ENCODE assay signal across 8 cellular contexts in genomic region chr9:113520109-113520642, GRCh38. TPM values are rescaled to one million over a fixed set of nuclear protein-coding genes. Genes with fewer than 3 reads are reported as not detected.
DNase-seq lines count a peak whose midpoint lies in the region; ATAC-seq, FAIRE-seq and TF ChIP-seq lines count a peak whose summit lies in the region.

No MANE protein-coding gene starts in this region.

- H3K9me3 ChIP-seq in DND-41 (ENCODE audit: insufficient read depth, low read length, severe bottlenecking) = no peaks in the 10 kb centered on the region
- no peaks in the 10 kb centered on the region for H3K9me3 ChIP-seq in GM12878 (replicated peaks; ENCODE audit: control insufficient read depth, insufficient read depth, low read length)

- RAD21 ChIA-PET in GM12878 (lab: Charles Lee; ENCODE audit: unreplicated experiment) = interaction anchor here (1.0 to 15.3 kb wide), 16 partner anchors 8 to 135 kb away, joined by 3 to 481 read pairs (median 6); partner anchors contain the start of genes C9orf43 and POLE3

- H3K4me1 ChIP-seq in DND-41 (ENCODE audit: insufficient read depth, low read length) (peaks cover 77% of the 10 kb centered on the region), GM12878 (ENCODE audit: control insufficient read depth, insufficient read depth, low read length) (peaks cover 48% of the 10 kb centered on the region)

- CTCF ChIA-PET in RWPE1 (lab: Yijun Ruan, JAX) (interaction anchor here (0.7 to 0.8 kb wide), 2 partner anchors 13 to 97 kb away, joined by 3 read pairs; no protein-coding TSS in a partner anchor), GM12878 (lab: Yijun Ruan, JAX) (interaction anchor here (0.8 to 12.5 kb wide), 6 partner anchors 45 to 136 kb away, joined by 3 to 199 read pairs (median 45); no protein-coding TSS in a partner anchor)

- H3K4me3 ChIP-seq in DND-41 (ENCODE audit: low read depth in 1 of 2, low read length in 2 of 2) (no peak overlapping the region), GM12878 (peak overlapping the region; percentile 90)

- no peak for TF ChIP-seq RAD21 in GM12878 (IDR thresholded peaks at IDR 0.05; ENCODE audit: insufficient read depth, low read depth, low read length)

- DNase-seq in DND-41 (peak; percentile 42), RWPE1 (ENCODE audit: low spot score) (peak; percentile 75), GM12878 (ENCODE audit: low read depth, low spot score) (peak; percentile 82), natural killer cell (peak; percentile 61), COLO668 (lab: John Stamatoyannopoulos, UW; ENCODE audit: unreplicated experiment) (no peak), osteocyte (ENCODE audit: extremely low spot score, unreplicated experiment) (no peak), Kasumi-1 (lab: John Stamatoyannopoulos, UW) (no peak)

- H3K79me2 ChIP-seq in DND-41 (ENCODE audit: insufficient read depth, low read length) (0 out of 2 replicates have a peak, but pooled peaks cover 2% of the 10 kb centered on the region), GM12878 (ENCODE audit: control insufficient read depth, insufficient read depth, low read length) (peaks cover 77% of the 10 kb centered on the region)

- WGBS in GM12878 (ENCODE audit: insufficient coverage, insufficient replicate concordance, low lambda C conversion rate, missing lambda C conversion rate) = 56% methylated on average over 5 of the region's 6 CpGs

- TF ChIP-seq EP300 in GM12878 (IDR thresholded peaks at IDR 0.05; ENCODE audit: borderline replicate concordance in 1 of 2, control insufficient read depth in 1 of 2, low read depth in 2 of 2, low read length in 2 of 2) = no peak; a peak in 1 of 4 replicates

- in situ Hi-C loops in GM12878 (cut with MboI) = loop anchor here (5.0 kb wide), 1 partner anchor 137 kb away; no protein-coding TSS in a partner anchor

- H3K27ac Mint-ChIP-seq in natural killer cell = peak overlapping the region; percentile 88 to 98
- no peak overlapping the region for H3K27ac Mint-ChIP-seq in osteocyte (ENCODE audit: unreplicated experiment)

- H3K27ac ChIP-seq in DND-41 (ENCODE audit: low read length) (peak overlapping the region; percentile 51), RWPE1 (no peak overlapping the region), GM12878 (ENCODE audit: control insufficient read depth, insufficient read depth) (peak overlapping the region; percentile 78)

- no peaks in the 10 kb centered on the region; the same call in 1 of the 2 replicates for H3K36me3 ChIP-seq in DND-41 (ENCODE audit: insufficient read depth, low read length)
- peaks cover 6 to 10% of the 10 kb centered on the region in 2 experiments; a peak in 3 of 4 replicates for H3K36me3 ChIP-seq in GM12878 (ENCODE audit: control insufficient read depth in 2 of 2, insufficient read depth in 2 of 2, low read length in 1 of 2)

- TF ChIP-seq POLR2A in GM12878 (IDR thresholded peaks at IDR 0.05; ENCODE audit: low read depth, low read length) = no peak

- H4K20me1 ChIP-seq in DND-41 (ENCODE audit: insufficient read depth, low read length) = no peaks in the 10 kb centered on the region
- no peaks in the 10 kb centered on the region; the same call in 1 of the 2 replicates for H4K20me1 ChIP-seq in GM12878 (ENCODE audit: control insufficient read depth, insufficient read depth)

- POLR2A ChIA-PET in RWPE1 (lab: Yijun Ruan, JAX; ENCODE audit: low non-redundant PET) = no interaction called here
- POLR2A ChIA-PET in GM12878 (lab: Charles Lee) = interaction anchor here (0.7 to 14.0 kb wide), 5 partner anchors 8 to 69 kb away, joined by 3 to 233 read pairs (median 3); no protein-coding TSS in a partner anchor

- FAIRE-seq in GM12878 (lab: Jason Lieb, UNC) = peak; percentile 68

- H3K27me3 ChIP-seq in DND-41 (ENCODE audit: insufficient read depth, low read length, poor library complexity) = no peaks in the 10 kb centered on the region
- H3K27me3 ChIP-seq in GM12878 (replicated peaks in 1 of 2; ENCODE audit: control insufficient read depth in 2 of 2, insufficient read depth in 2 of 2, low read length in 1 of 2) = no peaks in the 10 kb centered on the region

- H2AFZ ChIP-seq in DND-41 (ENCODE audit: low read depth, low read length) = no peak overlapping the region
- H2AFZ ChIP-seq in GM12878 (ENCODE audit: control insufficient read depth, low read depth, low read length) = no peak overlapping the region

- H3K4me1 Mint-ChIP-seq in natural killer cell (peaks cover 91 to 93% of the 10 kb centered on the region in 2 donors), osteocyte (ENCODE audit: unreplicated experiment) (peaks cover 45% of the 10 kb centered on the region)

- H3K9me3 Mint-ChIP-seq in natural killer cell (no peaks in the 10 kb centered on the region), osteocyte (ENCODE audit: unreplicated experiment) (no peaks in the 10 kb centered on the region)

- H3K4me2 ChIP-seq in DND-41 (ENCODE audit: insufficient read depth, low read length) (peak overlapping the region; percentile 31; the same call in 1 of the 2 replicates), GM12878 (ENCODE audit: control insufficient read depth, insufficient read depth) (peak overlapping the region; percentile 100)

- intact Hi-C loops in GM12878 (cut with micrococcal nuclease; ENCODE audit: unreplicated experiment) = loop anchor here (2.0 kb wide), 1 partner anchor 135 kb away; no protein-coding TSS in a partner anchor
- intact Hi-C loops in natural killer cell (cut with micrococcal nuclease) = loop anchor here (5.0 kb wide), 1 partner anchor 847 kb away; no protein-coding TSS in a partner anchor

- ATAC-seq in DND-41 (ENCODE audit: insufficient read depth, low read depth) (no peak), GM12878 (peak; percentile 52), natural killer cell (peak; percentile 61 to 72 (median 65)), GM18502 (IDR thresholded peaks at IDR 0.05; ENCODE audit: poor library complexity, unreplicated experiment) (no peak)

- H3K9ac ChIP-seq in DND-41 (ENCODE audit: low read depth, low read length) (no peak overlapping the region), GM12878 (ENCODE audit: control insufficient read depth, insufficient read depth, low read length) (peak overlapping the region; percentile 79)

- TF ChIP-seq CTCF in DND-41 (IDR thresholded peaks at IDR 0.05; ENCODE audit: borderline replicate concordance, extremely low read depth, low read length, poor library complexity, severe bottlenecking) = no peak
- TF ChIP-seq CTCF in RWPE1 (conservative IDR thresholded peaks at IDR 0.05; ENCODE audit: low read depth) = no peak
- TF ChIP-seq CTCF in GM12878 (IDR thresholded peaks at IDR 0.05 in 2 of 3, conservative IDR thresholded peaks at IDR 0.05 in 1 of 3; ENCODE audit: control insufficient read depth in 2 of 3, extremely low read depth in 1 of 3, insufficient read depth in 1 of 3, low read depth in 3 of 3, low read length in 3 of 3) = no peak
- TF ChIP-seq CTCF in natural killer cell (IDR thresholded peaks at IDR 0.05) = no peak
- TF ChIP-seq CTCF in osteocyte (IDR thresholded peaks at IDR 0.05) = no peak

- H3K4me3 Mint-ChIP-seq in natural killer cell = peak overlapping the region; percentile 91
- no peak overlapping the region for H3K4me3 Mint-ChIP-seq in osteocyte (ENCODE audit: unreplicated experiment)

- SMC1A ChIA-PET in GM12878 (lab: Charles Lee; ENCODE audit: uncharacterized antibody, unreplicated experiment) = interaction anchor here (0.7 to 18.5 kb wide), 15 partner anchors 8 to 245 kb away, joined by 3 to 323 read pairs (median 7); partner anchors contain the start of genes CDC26 and PRPF4

- peaks cover 19% of the 10 kb centered on the region for H3K36me3 Mint-ChIP-seq in natural killer cell
- no peaks in the 10 kb centered on the region for H3K36me3 Mint-ChIP-seq in osteocyte (ENCODE audit: unreplicated experiment)

- H3K27me3 Mint-ChIP-seq in natural killer cell (ENCODE audit: low read depth in 2 of 2) (no peaks in the 10 kb centered on the region), osteocyte (ENCODE audit: unreplicated experiment) (no peaks in the 10 kb centered on the region)

- no TSS peak for BruUV-seq in GM12878 (replicated peaks; lab: Mats Ljungman, UMichigan)

TF ChIP-seq in GM12878, 131 proteins besides CTCF, POLR2A, EP300 and RAD21 (continues in another document):
- no peak for TF ChIP-seq SREBF2 (IDR thresholded peaks at IDR 0.05; ENCODE audit: low read length)
- TF ChIP-seq CHD1 (IDR thresholded peaks at IDR 0.05; ENCODE audit: low read depth, low read length) = no peak
- no peak for TF ChIP-seq TARDBP (IDR thresholded peaks at IDR 0.05; ENCODE audit: borderline replicate concordance)
- no peak for TF ChIP-seq PML (IDR thresholded peaks at IDR 0.05; ENCODE audit: low read length)
- TF ChIP-seq NR2F1 (conservative IDR thresholded peaks at IDR 0.05) = peak; percentile 87
- TF ChIP-seq HCFC1 (IDR thresholded peaks at IDR 0.05; ENCODE audit: low read length) = no peak
- TF ChIP-seq DPF2 (IDR thresholded peaks at IDR 0.05) = peak; percentile 70
- TF ChIP-seq CREM (IDR thresholded peaks at IDR 0.05; ENCODE audit: low read depth) = peak; percentile 9; the same call in 1 of the 2 replicates
- no peak for TF ChIP-seq HDAC6 (IDR thresholded peaks at IDR 0.05; ENCODE audit: unreplicated experiment)
- TF ChIP-seq ETV6 (conservative IDR thresholded peaks at IDR 0.05 in 1 of 2, IDR thresholded peaks at IDR 0.05 in 1 of 2; ENCODE audit: borderline replicate concordance in 1 of 2, low read depth in 1 of 2) = no peak
- TF ChIP-seq ZNF207 (IDR thresholded peaks at IDR 0.05; ENCODE audit: borderline replicate concordance) = no peak

RNA-seq across cellular contexts. Expression of gene RGS3, which starts 56.6 kb away (rescaled TPM):
- total RNA-seq in GM12878 (2013; cell fraction: nucleolus; rRNA removed) = 309 and 360 TPM in 2 replicates
- total RNA-seq in GM12878 (2014; rRNA removed) (35.1 and 37.5 TPM in 2 replicates), GM12878 (2014; rRNA removed; fragmentation: Illumina TruSeq; extraction: Trizol) (29.8 and 30.7 TPM in 2 replicates), GM12878 (2021) (42.6 and 42.7 TPM in 2 replicates), natural killer cell (100 to 1,000 TPM; 148 to 269 (median 190) TPM), osteocyte (53.8 and 67.8 TPM in 2 replicates)
- polyA plus RNA-seq in GM12878 (2011; ENCODE audit: low read depth) = 17.6 TPM
- polyA plus RNA-seq in GM12878 (2011; rRNA removed) (67.9 and 138 TPM in 2 replicates), GM12878 (2014; fragmentation: Illumina TruSeq; extraction: Trizol) (18.3 and 27.2 TPM in 2 replicates), GM12878 (2014; fragmentation: Nextera tagmentation; extraction: Ambion mirVana) (1 to 10 TPM; 2.9 to 3.6 TPM), GM12878 (2014; rRNA removed) (29.9 and 37.3 TPM in 2 replicates), GM12878 (2016; fragmentation: Nextera tagmentation; extraction: Ambion mirVana) (10 to 100 TPM; 26.2 to 27.8 TPM)
- polyA plus RNA-seq in GM12878 (2011; cell fraction: cytosol; rRNA removed) = 166 and 203 TPM in 2 replicates
- 232 and 245 TPM in 2 replicates for polyA plus RNA-seq in GM12878 (2011; cell fraction: nucleus; rRNA removed)
- polyA plus RNA-seq in GM12878 (2012) = 26.3 and 45.6 TPM in 2 replicates
- 178 and 276 TPM in 2 replicates for polyA minus RNA-seq in GM12878 (2011; rRNA and poly(A)+ RNA removed)
- 79.2 and 82.9 TPM in 2 replicates for polyA minus RNA-seq in GM12878 (2011; cell fraction: cytosol; rRNA and poly(A)+ RNA removed)
- 140 and 246 TPM in 2 replicates for polyA minus RNA-seq in GM12878 (2011; cell fraction: nucleus; rRNA and poly(A)+ RNA removed)

Comparison
In these comparisons a context has a peak if more than half of its experiments do, and no peak if none do; other contexts are left out.
1. ATAC-seq: peak in GM12878 (single experiment) and natural killer cell (3 of 3); none in DND-41 (single experiment) and GM18502 (single experiment).
2. DNase-seq: peak in DND-41 (single experiment), RWPE1 (single experiment), GM12878 (single experiment) and natural killer cell (single experiment); none in COLO668 (single experiment), osteocyte (single experiment) and Kasumi-1 (0 of 2).